20 cellular contexts compared by ENCODE assay signal in genomic region chr20:47749367-47749766, GRCh38. TPM values are rescaled to one million over a fixed set of nuclear protein-coding genes. Genes with fewer than 3 reads are reported as not detected.
A peak's percentile ranks its signal among the peaks of the same experiment; 100 is the strongest.
DNase-seq lines count a peak whose midpoint lies in the region; ATAC-seq, FAIRE-seq and TF ChIP-seq lines count a peak whose summit lies in the region.
"Had no signal": no experiment of that assay in that cellular context is flagged by ENCODE, and none has a peak within 500 bp of the region (broad histone marks: within the 10 kb centered on the region; RNA-seq: fewer than 3 reads in every experiment).

No MANE protein-coding gene starts in this region.

- TF ChIP-seq EP300 in HepG2 (IDR thresholded peaks at IDR 0.05; ENCODE audit: low read depth in 2 of 2, low read length in 2 of 2) (no peak), HepG2 (CRISPR knock-in tag; IDR thresholded peaks at IDR 0.05; ENCODE audit: borderline replicate concordance) (no peak)

- H3K27ac Mint-ChIP-seq in activated T-helper 17 cell treated with anti-CD3 and anti-CD28 coated beads, Interleukin-2, amount 50 U/mL, for 72 hours: no peak overlapping the region
- H3K27ac Mint-ChIP-seq: H9; stimulated activated naive CD8-positive, alpha-beta T cell treated with anti-CD3 and anti-CD28 coated beads, Interleukin-15, Interleukin-2, amounts not matched to agents 100 ng/mL and 50 ng/mL, for 24 hours had no signal

- in situ Hi-C loops in HepG2 (cut with HindIII; ENCODE audit: extremely low pct_ligation_motif_present, low pct_unique_long_range_greater_than_20kb): no loop called here

- H3K27me3 ChIP-seq in liver (ENCODE audit: control insufficient read depth in 4 of 4, insufficient read depth in 4 of 4, low read length in 3 of 4) (no peaks in the 10 kb centered on the region), HepG2 (ENCODE audit: control insufficient read depth in 1 of 2, insufficient read depth in 2 of 2, low read length in 2 of 2) (no peaks in the 10 kb centered on the region), body of pancreas (no peaks in the 10 kb centered on the region), left lung (no peaks in the 10 kb centered on the region)
- H3K27me3 ChIP-seq: right lobe of liver had no signal

- DNase-seq in HepG2 (ENCODE audit: low spot score): no peak
- no peak for DNase-seq in body of pancreas
- no peak for DNase-seq in left lung
- no peak for DNase-seq in central memory CD4-positive, alpha-beta T cell
- DNase-seq: activated naive CD4-positive, alpha-beta T cell; H9; Karpas-422; kidney glomerular epithelial cell; naive B cell; NCI-H1694 treated with DMSO at 0.1 percent for 48 hours; right lobe of liver had no signal

- no peaks in the 10 kb centered on the region for H4K20me1 ChIP-seq in HepG2 (ENCODE audit: insufficient read depth, low read length)

- no peaks in the 10 kb centered on the region for H3K27me3 Mint-ChIP-seq in activated T-helper 17 cell treated with anti-CD3 and anti-CD28 coated beads, Interleukin-2, amount 50 U/mL, for 72 hours
- H3K27me3 Mint-ChIP-seq: stimulated activated naive CD8-positive, alpha-beta T cell treated with anti-CD3 and anti-CD28 coated beads, Interleukin-15, Interleukin-2, amounts not matched to agents 100 ng/mL and 50 ng/mL, for 24 hours had no signal

- POLR2A ChIA-PET in HepG2 (lab: Yijun Ruan, JAX): no interaction called here

- FAIRE-seq in HepG2 (lab: Jason Lieb, UNC): no peak
- FAIRE-seq: A549, D721Med, endometrium had no signal

- TF ChIP-seq RAD21 in liver (IDR thresholded peaks at IDR 0.05): no peak
- no peak for TF ChIP-seq RAD21 in HepG2 (CRISPR knock-in tag; IDR thresholded peaks at IDR 0.05)

- H3K9me3 ChIP-seq in liver (ENCODE audit: control insufficient read depth in 4 of 4, low read length in 3 of 4) (no peaks in the 10 kb centered on the region), HepG2 (ENCODE audit: low read length) (no peaks in the 10 kb centered on the region), body of pancreas (no peaks in the 10 kb centered on the region), left lung (no peaks in the 10 kb centered on the region)
- H3K9me3 ChIP-seq: A549, right lobe of liver had no signal

- H3K27ac ChIP-seq in liver (ENCODE audit: low read depth in 1 of 2, low read length in 2 of 2) (no peak overlapping the region), HepG2 (ENCODE audit: extremely low read length, insufficient read depth, low read length) (no peak overlapping the region), body of pancreas (no peak overlapping the region), left lung (peak overlapping the region in 1 of 2 donors; percentile 79)
- H3K27ac ChIP-seq: A549, right lobe of liver, SK-N-MC had no signal

- no peak overlapping the region for H3K4me2 ChIP-seq in HepG2 (ENCODE audit: low read depth, low read length)
- H3K4me2 ChIP-seq: A549 had no signal

- H3K36me3 Mint-ChIP-seq in activated T-helper 17 cell treated with anti-CD3 and anti-CD28 coated beads, Interleukin-2, amount 50 U/mL, for 72 hours (ENCODE audit: low read depth): no peaks in the 10 kb centered on the region

- H3K4me1 Mint-ChIP-seq in activated T-helper 17 cell treated with anti-CD3 and anti-CD28 coated beads, Interleukin-2, amount 50 U/mL, for 72 hours: peaks cover 12% of the 10 kb centered on the region

- TF ChIP-seq CTCF in liver (IDR thresholded peaks at IDR 0.05; ENCODE audit: low read depth, low read length, missing input control): no peak
- TF ChIP-seq CTCF in HepG2 (CRISPR knock-in tag; IDR thresholded peaks at IDR 0.05): no peak
- TF ChIP-seq CTCF in body of pancreas (IDR thresholded peaks at IDR 0.05): no peak
- no peak for TF ChIP-seq CTCF in left lung (IDR thresholded peaks at IDR 0.05)

- H2AFZ ChIP-seq in HepG2 (ENCODE audit: low read length): no peak overlapping the region

- CTCF ChIA-PET in HepG2 (lab: Yijun Ruan, JAX; ENCODE audit: low intra/inter-chr PET ratio, low total read pairs): no interaction called here

- H3K9ac ChIP-seq in liver (ENCODE audit: low read depth in 1 of 2, low read length in 2 of 2) (no peak overlapping the region), HepG2 (ENCODE audit: insufficient read depth, low read depth, low read length) (no peak overlapping the region)

- no peaks in the 10 kb centered on the region for H3K4me1 ChIP-seq in liver (ENCODE audit: control insufficient read depth in 4 of 4, insufficient read depth in 4 of 4, low read length in 3 of 4)
- H3K4me1 ChIP-seq in HepG2 (ENCODE audit: insufficient read depth, low read length): no peaks in the 10 kb centered on the region
- H3K4me1 ChIP-seq in body of pancreas: no peaks in the 10 kb centered on the region
- H3K4me1 ChIP-seq in left lung: peaks cover 0 to 29% of the 10 kb centered on the region in 2 donors
- H3K4me1 ChIP-seq: A549, right lobe of liver had no signal

- no peak for TF ChIP-seq POLR2A in HepG2 (IDR thresholded peaks at IDR 0.05; ENCODE audit: insufficient read depth in 1 of 2, low read depth in 2 of 2, low read length in 2 of 2)
- TF ChIP-seq POLR2A in body of pancreas (IDR thresholded peaks at IDR 0.05): no peak

- WGBS in liver: 65% methylated on average over 4 of the region's 4 CpGs
- 76% methylated on average over 4 of the region's 4 CpGs for WGBS in HepG2 (ENCODE audit: low lambda C conversion rate)
- 36 to 62% methylated on average over 4 of the region's 4 CpGs for WGBS in body of pancreas, 2 donors

- ATAC-seq in HepG2: no peak
- ATAC-seq in body of pancreas: peak; percentile 12
- peak; percentile 36 for ATAC-seq in left lung
- ATAC-seq in HG03097 (IDR thresholded peaks at IDR 0.05; ENCODE audit: low FRiP score, unreplicated experiment): no peak
- no peak for ATAC-seq in HG02588 (IDR thresholded peaks at IDR 0.05; ENCODE audit: unreplicated experiment)
- no peak for ATAC-seq in activated T-helper 17 cell treated with anti-CD3 and anti-CD28 coated beads, Interleukin-2, amount 50 U/mL, for 72 hours (replicated peaks)
- ATAC-seq: A549 had no signal

- no peaks in the 10 kb centered on the region for H3K79me2 ChIP-seq in HepG2 (ENCODE audit: insufficient read depth, low read length)

- intact Hi-C loops in HepG2 (cut with micrococcal nuclease; ENCODE audit: unreplicated experiment): no loop called here
- intact Hi-C loops in body of pancreas (cut with DNase I): no loop called here
- intact Hi-C loops in left lung (cut with DNase I): no loop called here

- H3K36me3 ChIP-seq in liver (ENCODE audit: control insufficient read depth in 4 of 4, insufficient read depth in 3 of 4, low read depth in 1 of 4, low read length in 3 of 4): no peaks in the 10 kb centered on the region
- no peaks in the 10 kb centered on the region for H3K36me3 ChIP-seq in HepG2 (replicated peaks in 1 of 2; ENCODE audit: control insufficient read depth in 1 of 2, insufficient read depth in 2 of 2, low read length in 2 of 2)
- no peaks in the 10 kb centered on the region for H3K36me3 ChIP-seq in body of pancreas (replicated peaks in 1 of 2; ENCODE audit: insufficient read depth in 1 of 2, low read depth in 2 of 2)
- no peaks in the 10 kb centered on the region for H3K36me3 ChIP-seq in left lung
- H3K36me3 ChIP-seq: right lobe of liver had no signal

- BruUV-seq in HepG2 (replicated peaks; lab: Mats Ljungman, UMichigan): no TSS peak

- H3K4me3 Mint-ChIP-seq in activated T-helper 17 cell treated with anti-CD3 and anti-CD28 coated beads, Interleukin-2, amount 50 U/mL, for 72 hours: no peak overlapping the region
- H3K4me3 Mint-ChIP-seq: H9; stimulated activated naive CD8-positive, alpha-beta T cell treated with anti-CD3 and anti-CD28 coated beads, Interleukin-15, Interleukin-2, amounts not matched to agents 100 ng/mL and 50 ng/mL, for 24 hours had no signal

- H3K9me3 Mint-ChIP-seq in activated T-helper 17 cell treated with anti-CD3 and anti-CD28 coated beads, Interleukin-2, amount 50 U/mL, for 72 hours: no peaks in the 10 kb centered on the region
- H3K9me3 Mint-ChIP-seq: H9; stimulated activated naive CD8-positive, alpha-beta T cell treated with anti-CD3 and anti-CD28 coated beads, Interleukin-15, Interleukin-2, amounts not matched to agents 100 ng/mL and 50 ng/mL, for 24 hours had no signal

- H3K4me3 ChIP-seq in liver (ENCODE audit: low read depth in 1 of 3, low read length in 3 of 3): no peak overlapping the region
- no peak overlapping the region for H3K4me3 ChIP-seq in HepG2 (replicated peaks in 1 of 3; ENCODE audit: insufficient read depth in 1 of 3, low read depth in 2 of 3, low read length in 3 of 3)
- no peak overlapping the region for H3K4me3 ChIP-seq in body of pancreas
- no peak overlapping the region for H3K4me3 ChIP-seq in left lung
- H3K4me3 ChIP-seq: A549, right lobe of liver, SK-N-MC had no signal

TF ChIP-seq in liver, 16 proteins besides CTCF, POLR2A, EP300 and RAD21 (continues in another document):
- peak; percentile 31 for TF ChIP-seq NR2F2 (IDR thresholded peaks at IDR 0.05)

TF ChIP-seq in HepG2, 621 proteins besides CTCF, POLR2A, EP300 and RAD21 (continues in another document):
- TF ChIP-seq FLYWCH1 (CRISPR knock-in tag; IDR thresholded peaks at IDR 0.05): no peak

RNA-seq across cellular contexts. Expression of gene SULF2, which starts 35.9 kb away (rescaled TPM):
- 10 to 100 TPM; 11.4 to 12.6 TPM for total RNA-seq in liver
- polyA plus RNA-seq in liver: 10 to 100 TPM in 1 of 2 donors, 1 to 10 TPM in 1; 8.1 to 25.4 TPM
- 29.1 and 50.9 TPM in 2 replicates for total RNA-seq in HepG2 (2016; rRNA removed; fragmentation: Illumina TruSeq; extraction: Trizol)
- total RNA-seq in HepG2 (2016; cell fraction: cytosol; rRNA removed; fragmentation: Illumina TruSeq; extraction: Trizol; ENCODE audit: low read depth): 7.4 and 9.2 TPM in 2 replicates
- 22.2 and 47.3 TPM in 2 replicates for total RNA-seq in HepG2 (2016; cell fraction: insoluble cytoplasmic fraction; rRNA removed; fragmentation: Illumina TruSeq; extraction: Trizol)
- 23.9 and 29.0 TPM in 2 replicates for total RNA-seq in HepG2 (2016; cell fraction: membrane; rRNA removed; fragmentation: Illumina TruSeq; extraction: Trizol)
- 55.3 and 65.2 TPM in 2 replicates for total RNA-seq in HepG2 (2016; cell fraction: nucleus; rRNA removed; fragmentation: Illumina TruSeq; extraction: Trizol)
- polyA plus RNA-seq in HepG2 (2011; rRNA removed): 7.2 and 9.3 TPM in 2 replicates
- 9.3 and 12.6 TPM in 2 replicates for polyA plus RNA-seq in HepG2 (2011; cell fraction: cytosol; rRNA removed)
- polyA plus RNA-seq in HepG2 (2011; cell fraction: nucleus; rRNA removed): 21.3 and 25.5 TPM in 2 replicates
- 5.1 and 11.0 TPM in 2 replicates for polyA plus RNA-seq in HepG2 (2012)
- polyA plus RNA-seq in HepG2 (2016; cell fraction: cytosol; fragmentation: Illumina TruSeq; extraction: Trizol; ENCODE audit: low read depth): 10.7 and 10.8 TPM in 2 replicates
- 33.7 and 34.1 TPM in 2 replicates for polyA plus RNA-seq in HepG2 (2016; cell fraction: insoluble cytoplasmic fraction; fragmentation: Illumina TruSeq; extraction: Trizol; ENCODE audit: low read depth)
- 22.4 and 24.8 TPM in 2 replicates for polyA plus RNA-seq in HepG2 (2016; cell fraction: membrane; fragmentation: Illumina TruSeq; extraction: Trizol; ENCODE audit: low read depth)
- 96.6 and 101 TPM in 2 replicates for polyA plus RNA-seq in HepG2 (2016; cell fraction: nucleus; fragmentation: Illumina TruSeq; extraction: Trizol; ENCODE audit: insufficient read depth, low read depth)
- 51.1 TPM in 1 of 2 replicates, not detected in the other for polyA minus RNA-seq in HepG2 (2011; rRNA and poly(A)+ RNA removed; ENCODE audit: low replicate concordance)
- 16.7 and 17.7 TPM in 2 replicates for polyA minus RNA-seq in HepG2 (2011; cell fraction: cytosol; rRNA and poly(A)+ RNA removed)
- 11.1 and 13.5 TPM in 2 replicates for polyA minus RNA-seq in HepG2 (2011; cell fraction: nucleus; rRNA and poly(A)+ RNA removed)
- 10 to 100 TPM in 1 of 2 donors, 1 to 10 TPM in 1; 9.1 to 34.3 TPM for total RNA-seq in body of pancreas
- 10 to 100 TPM; 40.4 to 42.0 TPM for total RNA-seq in left lung
- 1 to 10 TPM; 1.6 to 2.2 TPM for total RNA-seq in activated T-helper 17 cell treated with anti-CD3 and anti-CD28 coated beads, Interleukin-2, amount 50 U/mL, for 72 hours

Comparison
In these comparisons a context has a peak if more than half of its experiments do, and no peak if none do; other contexts are left out.
1. ATAC-seq: peak in body of pancreas (single experiment) and left lung (single experiment); none in HepG2 (single experiment), HG03097 (single experiment), HG02588 (single experiment) and activated T-helper 17 cell treated with anti-CD3 and anti-CD28 coated beads, Interleukin-2, amount 50 U/mL, for 72 hours (single experiment).